22 cellular contexts compared by ENCODE assay signal in the genomic region with DNA sequence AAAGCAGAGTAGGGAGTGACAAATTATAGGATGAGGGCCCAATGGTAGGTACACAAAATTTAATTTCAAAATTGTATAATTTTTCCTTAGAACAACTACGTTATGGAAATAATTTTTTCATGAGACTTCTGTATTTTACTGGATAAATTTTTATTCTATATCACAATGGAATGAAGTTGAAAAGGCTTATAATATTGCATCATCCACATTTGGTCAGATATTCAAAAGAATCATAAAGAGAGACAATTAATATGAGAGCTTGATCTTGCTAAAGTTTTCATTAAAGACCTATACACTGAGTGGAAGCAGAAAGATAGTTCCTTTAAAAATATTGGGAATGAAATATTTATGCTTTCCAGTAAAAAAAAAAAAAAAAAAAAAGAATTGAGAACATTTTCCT.
"Had no signal": no experiment of that assay in that cellular context is flagged by ENCODE, and none has a peak within 500 bp of the region (broad histone marks: within the 10 kb centered on the region; RNA-seq: fewer than 3 reads in every experiment).

No MANE protein-coding gene starts in this region.

- H3K36me3 ChIP-seq: MG63 had no signal

- H3K9me3 ChIP-seq: MG63 had no signal

- ATAC-seq: Panc1, PC-3, SK-N-SH treated with all-trans-retinoic acid at 6 μM for 48 hours had no signal

- H3K27me3 ChIP-seq: MG63 had no signal

- H3K4me3 ChIP-seq: MG63 had no signal

- DNase-seq: Karpas-422, KG1, MG63, NCI-H1092, NCI-H1105 treated with DMSO at 0.1 percent for 48 hours, NCI-H1417 treated with DMSO at 0.1 percent for 48 hours, NCI-H146, NCI-H1694 treated with DMSO at 0.1 percent for 48 hours, NCI-H2029, NCI-H2081 treated with DMSO at 0.1 percent for 48 hours, NCI-H2171, NCI-H226, NCI-H446, NCI-H510A, NCI-H524 treated with DMSO at 0.1 percent for 48 hours, NCI-H69, NCI-H774, PC-3, SHP77 had no signal

- H3K27ac ChIP-seq: RWPE1 had no signal
